In genomic region chr18:58124475-58124874, GRCh38 we compare ENCODE assay signal across 27 cellular contexts.
"Had no signal": no experiment of that assay in that cellular context is flagged by ENCODE, and none has a peak within 500 bp of the region (broad histone marks: within the 10 kb centered on the region; RNA-seq: fewer than 3 reads in every experiment).

No MANE protein-coding gene starts in this region.

- H3K4me1 Mint-ChIP-seq: mesothelial cell of epicardium, naive B cell had no signal

- H3K4me3 ChIP-seq: dorsolateral prefrontal cortex, esophagus muscularis mucosa, gastroesophageal sphincter, heart right ventricle, left lung, mucosa of descending colon, prostate gland, sigmoid colon, testis, tibial artery, uterus had no signal

- H3K4me3 Mint-ChIP-seq: endodermal cell; mesothelial cell of epicardium; naive B cell; natural killer cell treated with Interleukin-12 subunit alpha and Interleukin-12 subunit beta and Interleukin-15 and Interleukin-18, amount 100 ng/mL, for 72 hours; stimulated activated effector memory CD8-positive, alpha-beta T cell treated with anti-CD3 and anti-CD28 coated beads, Interleukin-12 subunit alpha, Interleukin-12 subunit beta, amount 100 ng/mL, for 72 hours; type B pancreatic cell had no signal

- H3K4me1 ChIP-seq: foreskin keratinocyte, heart right ventricle, prostate gland, sigmoid colon, testis, tibial artery, uterus had no signal

- H3K27ac ChIP-seq: dorsolateral prefrontal cortex, esophagus muscularis mucosa, foreskin keratinocyte, gastroesophageal sphincter, heart right ventricle, left lung, prostate gland, sigmoid colon, testis, tibial artery, uterus had no signal

- H3K9me3 ChIP-seq: esophagus muscularis mucosa, gastroesophageal sphincter, heart right ventricle, left lung, mucosa of descending colon, prostate gland, sigmoid colon, testis, tibial artery, uterus had no signal

- H3K9me3 Mint-ChIP-seq: mesothelial cell of epicardium; natural killer cell treated with Interleukin-12 subunit alpha and Interleukin-12 subunit beta and Interleukin-15 and Interleukin-18, amount 100 ng/mL, for 72 hours; stimulated activated effector memory CD8-positive, alpha-beta T cell treated with anti-CD3 and anti-CD28 coated beads, Interleukin-12 subunit alpha, Interleukin-12 subunit beta, amount 100 ng/mL, for 72 hours; type B pancreatic cell had no signal

- H3K27me3 ChIP-seq: esophagus muscularis mucosa, foreskin keratinocyte, gastroesophageal sphincter, heart right ventricle, left lung, sigmoid colon, testis, tibial artery, uterus had no signal

- H3K36me3 ChIP-seq: gastroesophageal sphincter, heart right ventricle, left lung, prostate gland, sigmoid colon, tibial artery, uterus had no signal

- ATAC-seq: gastroesophageal sphincter; heart right ventricle; left cardiac atrium; left lung; mucosa of descending colon; natural killer cell treated with Interleukin-12 subunit alpha and Interleukin-12 subunit beta and Interleukin-15 and Interleukin-18, amount 100 ng/mL, for 72 hours; right cardiac atrium; stimulated activated effector memory CD8-positive, alpha-beta T cell treated with anti-CD3 and anti-CD28 coated beads, Interleukin-12 subunit alpha, Interleukin-12 subunit beta, amount 100 ng/mL, for 72 hours; stimulated activated naive CD8-positive, alpha-beta T cell treated with anti-CD3 and anti-CD28 coated beads, Interleukin-15, Interleukin-2, amounts not matched to agents 100 U/mL and 50 U/mL, for 24 hours had no signal

- H3K27me3 Mint-ChIP-seq: natural killer cell treated with Interleukin-12 subunit alpha and Interleukin-12 subunit beta and Interleukin-15 and Interleukin-18, amount 100 ng/mL, for 72 hours; type B pancreatic cell had no signal

- DNase-seq: dorsolateral prefrontal cortex; effector CD4-positive, alpha-beta T cell; endodermal cell; foreskin keratinocyte; heart right ventricle; hippocampal formation; left cardiac atrium; left lung; mucosa of descending colon; naive B cell; nucleus accumbens; right cardiac atrium; sigmoid colon; stimulated activated CD4-positive, alpha-beta T cell treated with anti-CD3 and anti-CD28 coated beads, Interleukin-2, amount 100 ng/mL, for 24 hours; stimulated activated CD4-positive, alpha-beta T cell treated with anti-CD3 and anti-CD28 coated beads, Interleukin-4, amount 100 ng/mL, for 24 hours; stimulated activated naive CD8-positive, alpha-beta T cell treated with anti-CD3 and anti-CD28 coated beads, Interleukin-15, Interleukin-2, amounts not matched to agents 100 U/mL and 50 U/mL, for 24 hours; substantia nigra; testis; tibial artery; uterus had no signal

- H3K27ac Mint-ChIP-seq: endodermal cell; mesothelial cell of epicardium; natural killer cell treated with Interleukin-12 subunit alpha and Interleukin-12 subunit beta and Interleukin-15 and Interleukin-18, amount 100 ng/mL, for 72 hours; stimulated activated effector memory CD8-positive, alpha-beta T cell treated with anti-CD3 and anti-CD28 coated beads, Interleukin-12 subunit alpha, Interleukin-12 subunit beta, amount 100 ng/mL, for 72 hours; type B pancreatic cell had no signal

- H3K36me3 Mint-ChIP-seq: naive B cell; natural killer cell treated with Interleukin-12 subunit alpha and Interleukin-12 subunit beta and Interleukin-15 and Interleukin-18, amount 100 ng/mL, for 72 hours; stimulated activated effector memory CD8-positive, alpha-beta T cell treated with anti-CD3 and anti-CD28 coated beads, Interleukin-12 subunit alpha, Interleukin-12 subunit beta, amount 100 ng/mL, for 72 hours had no signal
